Comparison of ENCODE assay signal across 22 cellular contexts in the genomic region with DNA sequence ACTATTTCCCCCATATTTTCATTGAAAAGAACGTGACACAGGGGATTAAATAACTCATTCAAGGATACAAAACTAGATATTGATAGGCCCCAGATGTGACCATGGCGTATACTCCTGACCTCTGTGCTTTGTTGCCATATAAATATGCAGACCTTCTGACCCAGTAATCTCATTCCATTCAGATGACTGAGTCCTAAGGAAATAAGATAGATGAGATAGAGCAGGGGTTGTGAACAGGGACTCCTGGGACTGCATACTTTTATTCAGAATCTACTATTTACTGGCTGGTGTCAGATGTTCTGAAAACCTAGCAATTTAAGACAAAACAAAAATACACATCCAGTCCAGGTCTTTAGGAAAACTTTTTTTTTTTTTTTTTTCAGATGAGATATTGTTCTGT.
"Had no signal": no experiment of that assay in that cellular context is flagged by ENCODE, and none has a peak within 500 bp of the region (broad histone marks: within the 10 kb centered on the region; RNA-seq: fewer than 3 reads in every experiment).

No MANE protein-coding gene starts in this region.

- H3K27me3 ChIP-seq: dorsolateral prefrontal cortex, gastrocnemius medialis, sigmoid colon, testis, tibial artery had no signal

- H3K4me3 ChIP-seq: dorsolateral prefrontal cortex, gastrocnemius medialis, lower lobe of right lung, prostate gland, sigmoid colon, skin epidermis, spleen, testis, tibial artery had no signal

- H3K36me3 ChIP-seq: gastrocnemius medialis, lower lobe of right lung, prostate gland, sigmoid colon, spleen, tibial artery had no signal

- DNase-seq: dorsolateral prefrontal cortex; effector CD4-positive, alpha-beta T cell; foreskin fibroblast; gastrocnemius medialis; head of caudate nucleus; left ventricle myocardium superior; lower lobe of right lung; naive thymus-derived CD8-positive, alpha-beta T cell; nephron progenitor cell; nucleus accumbens; right cardiac atrium; sigmoid colon; spleen; stimulated activated CD4-positive, alpha-beta T cell treated with anti-CD3 and anti-CD28 coated beads, Interleukin-4, amount 100 ng/mL, for 4 hours; stimulated activated naive CD8-positive, alpha-beta T cell treated with anti-CD3 and anti-CD28 coated beads, Interleukin-15, Interleukin-2, amounts not matched to agents 100 U/mL and 50 U/mL, for 24 hours; substantia nigra; testis; tibial artery had no signal

- H3K27ac ChIP-seq: dorsolateral prefrontal cortex, gastrocnemius medialis, lower lobe of right lung, prostate gland, sigmoid colon, skin epidermis, spleen, testis, tibial artery had no signal

- H3K9me3 Mint-ChIP-seq: stimulated activated memory B cell treated with anti-CD40 and anti-IgM and Interleukin-4, amounts not matched to agents 10 μg/mL and 1 μg/mL and 100 μg/mL, for 72 hours had no signal

- H3K36me3 Mint-ChIP-seq: stimulated activated memory B cell treated with anti-CD40 and anti-IgM and Interleukin-4, amounts not matched to agents 10 μg/mL and 1 μg/mL and 100 μg/mL, for 72 hours; type B pancreatic cell had no signal

- H3K27ac Mint-ChIP-seq: naive thymus-derived CD8-positive, alpha-beta T cell; nephron progenitor cell; stimulated activated memory B cell treated with anti-CD40 and anti-IgM and Interleukin-4, amounts not matched to agents 10 μg/mL and 1 μg/mL and 100 μg/mL, for 72 hours; type B pancreatic cell had no signal

- H3K4me1 ChIP-seq: gastrocnemius medialis, lower lobe of right lung, prostate gland, sigmoid colon, spleen, testis, tibial artery had no signal

- ATAC-seq: gastrocnemius medialis; left ventricle myocardium superior; lower lobe of right lung; naive thymus-derived CD8-positive, alpha-beta T cell; right cardiac atrium; stimulated activated memory B cell treated with anti-CD40 and anti-IgM and Interleukin-4, amounts not matched to agents 10 μg/mL and 1 μg/mL and 100 μg/mL, for 72 hours; stimulated activated naive CD8-positive, alpha-beta T cell treated with anti-CD3 and anti-CD28 coated beads, Interleukin-15, Interleukin-2, amounts not matched to agents 100 U/mL and 50 U/mL, for 24 hours had no signal

- H3K9me3 ChIP-seq: gastrocnemius medialis, lower lobe of right lung, prostate gland, sigmoid colon, testis, tibial artery had no signal
